ENCODE assay signal across 9 cellular contexts in genomic region chr2:169585673-169586072, GRCh38. TPM values are rescaled to one million over a fixed set of nuclear protein-coding genes. Genes with fewer than 3 reads are reported as not detected.
DNase-seq lines count a peak whose midpoint lies in the region; ATAC-seq and TF ChIP-seq lines count a peak whose summit lies in the region.
"Had no signal": no experiment of that assay in that cellular context is flagged by ENCODE, and none has a peak within 500 bp of the region (broad histone marks: within the 10 kb centered on the region; RNA-seq: fewer than 3 reads in every experiment).

No MANE protein-coding gene starts in this region.

- H3K36me3 ChIP-seq in left lung (no peaks in the 10 kb centered on the region), thyroid gland (no peaks in the 10 kb centered on the region)

- POLR2A ChIA-PET in activated CD4-positive, alpha-beta T cell treated with anti-CD3 and anti-CD28 coated beads, Interleukin-2, amount 10 ng/mL, durations not matched to agents 7 days and 5 days (lab: Charles Lee), result no interaction called here

- peaks cover 39% of the 10 kb centered on the region for H3K4me1 Mint-ChIP-seq in activated CD4-positive, alpha-beta T cell treated with anti-CD3 and anti-CD28 coated beads, Interleukin-2, amount 10 ng/mL, durations not matched to agents 7 days and 5 days
- H3K4me1 Mint-ChIP-seq in activated naive CD8-positive, alpha-beta T cell treated with anti-CD3 and anti-CD28 coated beads, Interleukin-2, amount 50 U/mL, for 24 hours, result peaks cover 46% of the 10 kb centered on the region

- no peak for ATAC-seq in activated naive CD8-positive, alpha-beta T cell treated with anti-CD3 and anti-CD28 coated beads, Interleukin-2, amount 50 U/mL, for 24 hours
- no peak for ATAC-seq in left lung

- 16 to 23% methylated on average over 7 of the region's 7 CpGs for WGBS in thyroid gland, 2 donors

- H3K4me3 ChIP-seq in left lung (peak overlapping the region; percentile 70 to 96), thyroid gland (replicated peaks in 1 of 3) (peak overlapping the region; percentile 77 to 92 (median 86))

- no peaks in the 10 kb centered on the region for H3K9me3 ChIP-seq in left lung
- no peaks in the 10 kb centered on the region for H3K9me3 ChIP-seq in thyroid gland

- peaks cover 13 to 46% of the 10 kb centered on the region in 2 donors for H3K4me1 ChIP-seq in left lung
- H3K4me1 ChIP-seq in thyroid gland, result peaks cover 14 to 19% of the 10 kb centered on the region in 2 donors

- peaks cover 42% of the 10 kb centered on the region for H3K36me3 Mint-ChIP-seq in activated CD4-positive, alpha-beta T cell treated with anti-CD3 and anti-CD28 coated beads, Interleukin-2, amount 10 ng/mL, durations not matched to agents 7 days and 5 days (ENCODE audit: low read depth)
- peaks cover 25% of the 10 kb centered on the region for H3K36me3 Mint-ChIP-seq in activated naive CD8-positive, alpha-beta T cell treated with anti-CD3 and anti-CD28 coated beads, Interleukin-2, amount 50 U/mL, for 24 hours (ENCODE audit: low read depth)

- H3K27ac Mint-ChIP-seq in activated CD4-positive, alpha-beta T cell treated with anti-CD3 and anti-CD28 coated beads, Interleukin-2, amount 10 ng/mL, durations not matched to agents 7 days and 5 days, result peak overlapping the region; percentile 100
- peak overlapping the region; percentile 99 for H3K27ac Mint-ChIP-seq in activated naive CD8-positive, alpha-beta T cell treated with anti-CD3 and anti-CD28 coated beads, Interleukin-2, amount 50 U/mL, for 24 hours

- H3K27me3 ChIP-seq in left lung (no peaks in the 10 kb centered on the region), thyroid gland (no peaks in the 10 kb centered on the region)

- TF ChIP-seq CTCF in left lung (IDR thresholded peaks at IDR 0.05) (no peak), thyroid gland (IDR thresholded peaks at IDR 0.05) (no peak)

- CTCF ChIA-PET in activated CD4-positive, alpha-beta T cell treated with anti-CD3 and anti-CD28 coated beads, Interleukin-2, amount 10 ng/mL, durations not matched to agents 7 days and 5 days (lab: Charles Lee), result no interaction called here

- peaks cover 14% of the 10 kb centered on the region for H3K9me3 Mint-ChIP-seq in activated CD4-positive, alpha-beta T cell treated with anti-CD3 and anti-CD28 coated beads, Interleukin-2, amount 10 ng/mL, durations not matched to agents 7 days and 5 days
- H3K9me3 Mint-ChIP-seq in activated naive CD8-positive, alpha-beta T cell treated with anti-CD3 and anti-CD28 coated beads, Interleukin-2, amount 50 U/mL, for 24 hours, result peaks cover 6% of the 10 kb centered on the region

- TF ChIP-seq POLR2A in thyroid gland (IDR thresholded peaks at IDR 0.05), result no peak

- H3K27ac ChIP-seq in left lung, result peak overlapping the region; percentile 99
- peak overlapping the region in 2 of 3 donors; percentile 98 to 99 for H3K27ac ChIP-seq in thyroid gland

- no peak for DNase-seq in activated CD4-positive, alpha-beta T cell treated with anti-CD3 and anti-CD28 coated beads, Interleukin-2, amount 10 ng/mL, durations not matched to agents 7 days and 5 days
- DNase-seq in activated CD4-positive, alpha-beta T cell treated with anti-CD3 and anti-CD28 coated beads for 4 hours, result no peak
- no peak for DNase-seq in activated naive CD8-positive, alpha-beta T cell treated with anti-CD3 and anti-CD28 coated beads, Interleukin-2, amount 50 U/mL, for 24 hours
- DNase-seq in left lung, result no peak
- DNase-seq in thyroid gland, result no peak
- no peak for DNase-seq in NCI-H2107 treated with DMSO at 0.1 percent for 48 hours (lab: John Stamatoyannopoulos, UW; ENCODE audit: unreplicated experiment)
- DNase-seq in amniotic stem cell (lab: John Stamatoyannopoulos, UW), result no peak
- DNase-seq in CD1c-positive myeloid dendritic cell (ENCODE audit: extremely low spot score), result no peak
- DNase-seq: effector CD4-positive, alpha-beta T cell had no signal

- intact Hi-C loops in left lung (cut with DNase I) (no loop called here), thyroid gland (cut with DNase I) (no loop called here)

- H3K4me3 Mint-ChIP-seq in activated CD4-positive, alpha-beta T cell treated with anti-CD3 and anti-CD28 coated beads, Interleukin-2, amount 10 ng/mL, durations not matched to agents 7 days and 5 days, result peak overlapping the region; percentile 98
- H3K4me3 Mint-ChIP-seq in activated naive CD8-positive, alpha-beta T cell treated with anti-CD3 and anti-CD28 coated beads, Interleukin-2, amount 50 U/mL, for 24 hours, result peak overlapping the region; percentile 99

- no peaks in the 10 kb centered on the region for H3K27me3 Mint-ChIP-seq in activated CD4-positive, alpha-beta T cell treated with anti-CD3 and anti-CD28 coated beads, Interleukin-2, amount 10 ng/mL, durations not matched to agents 7 days and 5 days
- H3K27me3 Mint-ChIP-seq in activated naive CD8-positive, alpha-beta T cell treated with anti-CD3 and anti-CD28 coated beads, Interleukin-2, amount 50 U/mL, for 24 hours, result no peaks in the 10 kb centered on the region

RNA-seq across cellular contexts. Expression of gene PPIG, which starts 1.5 kb away (rescaled TPM):
- 10 to 100 TPM; 53.4 to 61.7 TPM for total RNA-seq in activated CD4-positive, alpha-beta T cell treated with anti-CD3 and anti-CD28 coated beads, Interleukin-2, amount 10 ng/mL, durations not matched to agents 7 days and 5 days
- total RNA-seq in left lung (10 to 100 TPM; 40.8 to 45.4 TPM), thyroid gland (10 to 100 TPM; 38.5 to 54.0 (median 46.3) TPM)

RNA-seq across cellular contexts. Expression of gene FASTKD1, which starts 12.0 kb away (rescaled TPM):
- 10 to 100 TPM; 26.8 to 29.0 TPM for total RNA-seq in activated CD4-positive, alpha-beta T cell treated with anti-CD3 and anti-CD28 coated beads, Interleukin-2, amount 10 ng/mL, durations not matched to agents 7 days and 5 days
- total RNA-seq in left lung, result 10 to 100 TPM; 29.3 to 33.3 TPM
- 10 to 100 TPM; 32.8 to 45.3 (median 34.3) TPM for total RNA-seq in thyroid gland
